Comparison of ENCODE assay signal across 21 cellular contexts in genomic region chr2:23091900-23092299, GRCh38.
DNase-seq lines count a peak whose midpoint lies in the region; ATAC-seq and TF ChIP-seq lines count a peak whose summit lies in the region.
"Had no signal": no experiment of that assay in that cellular context is flagged by ENCODE, and none has a peak within 500 bp of the region (broad histone marks: within the 10 kb centered on the region; RNA-seq: fewer than 3 reads in every experiment).

No MANE protein-coding gene starts in this region.

- H3F3A ChIP-seq in GM23338 (replicated peaks; ENCODE audit: low read depth), result no peaks in the 10 kb centered on the region

- no peak overlapping the region for H3K4me2 ChIP-seq in GM23338
- H3K4me2 ChIP-seq: BLaER1 had no signal

- H3K27ac Mint-ChIP-seq in GM23338, result no peak overlapping the region
- H3K27ac Mint-ChIP-seq: B cell; CD14-positive monocyte; CD4-positive, alpha-beta T cell; CD8-positive, alpha-beta memory T cell; HFFc6 had no signal

- no peaks in the 10 kb centered on the region for H4K20me1 ChIP-seq in GM23338 (replicated peaks; ENCODE audit: insufficient read depth)
- H4K20me1 ChIP-seq: BLaER1 had no signal

- H3K4me3 ChIP-seq in GM23338, result no peak overlapping the region
- H3K4me3 ChIP-seq: BLaER1, HAP-1 had no signal

- H3K9me2 ChIP-seq in GM23338 (ENCODE audit: insufficient read depth), result no peaks in the 10 kb centered on the region; the same call in 1 of the 2 replicates

- ATAC-seq in GM23338, result no peak
- no peak for ATAC-seq in HG03565 (IDR thresholded peaks at IDR 0.05; ENCODE audit: unreplicated experiment)

- TF ChIP-seq CTCF in C4-2B (conservative IDR thresholded peaks at IDR 0.05), result peak; percentile 12; the same call in 1 of the 2 replicates
- TF ChIP-seq CTCF in GM23338 (conservative IDR thresholded peaks at IDR 0.05; ENCODE audit: low read depth in 2 of 2), result no peak

- no peaks in the 10 kb centered on the region for H3K36me3 ChIP-seq in GM23338 (ENCODE audit: insufficient read depth)
- H3K36me3 ChIP-seq: BLaER1, HAP-1 had no signal

- H3K79me2 ChIP-seq in GM23338 (replicated peaks; ENCODE audit: insufficient read depth), result no peaks in the 10 kb centered on the region

- H3K36me3 Mint-ChIP-seq in GM23338 (ENCODE audit: low read depth), result peaks cover 15% of the 10 kb centered on the region
- H3K36me3 Mint-ChIP-seq: CD14-positive monocyte had no signal

- H2AFZ ChIP-seq in GM23338, result no peak overlapping the region

- in situ Hi-C loops in SK-MEL-5 (cut with HindIII; ENCODE audit: low pct_unique_long_range_greater_than_20kb, low sequenced_read_pairs), result no loop called here

- H3K27ac ChIP-seq in C4-2B (no peak overlapping the region), GM23338 (ENCODE audit: low read depth) (no peak overlapping the region)
- H3K27ac ChIP-seq: 22Rv1, BLaER1 had no signal

- DNase-seq in NCI-H748 (lab: John Stamatoyannopoulos, UW; ENCODE audit: unreplicated experiment), result peak; percentile 9
- no peak for DNase-seq in NCI-H748 treated with DMSO at 0.1 percent for 48 hours (lab: John Stamatoyannopoulos, UW)
- peak; percentile 5 for DNase-seq in GM23338 (ENCODE audit: low spot score)
- peak; percentile 57 for DNase-seq in SK-MEL-5 (ENCODE audit: low read depth, low spot score)
- DNase-seq in NCI-H69 (lab: John Stamatoyannopoulos, UW), result no peak
- DNase-seq in activated CD4-positive, alpha-beta T cell treated with anti-CD3 and anti-CD28 coated beads, Interleukin-2, amount 50 U/mL, for 4 hours, result no peak
- DNase-seq: CD4-positive, alpha-beta T cell; CD8-positive, alpha-beta memory T cell; DMS 273 treated with DMSO at 0.1 percent for 48 hours; DMS53; DMS79 treated with DMSO at 0.1 percent for 48 hours; GF-D8; GOT3; HFFc6 had no signal

- H3K9me3 Mint-ChIP-seq in GM23338, result peaks cover 22% of the 10 kb centered on the region

- H3K27me3 ChIP-seq in GM23338 (ENCODE audit: insufficient read depth), result no peaks in the 10 kb centered on the region
- H3K27me3 ChIP-seq: BLaER1 had no signal

- no peaks in the 10 kb centered on the region for H3K27me3 Mint-ChIP-seq in GM23338 (ENCODE audit: insufficient read depth, low read depth, poor library complexity)

- no peaks in the 10 kb centered on the region for H3K4me1 ChIP-seq in GM23338 (ENCODE audit: insufficient read depth)
- H3K4me1 ChIP-seq: BLaER1, HAP-1 had no signal

- H3K4me1 Mint-ChIP-seq in GM23338, result no peaks in the 10 kb centered on the region
- H3K4me1 Mint-ChIP-seq: B cell; CD14-positive monocyte; CD8-positive, alpha-beta memory T cell had no signal

- H3K4me3 Mint-ChIP-seq in GM23338, result no peak overlapping the region
- H3K4me3 Mint-ChIP-seq: B cell; CD14-positive monocyte; CD4-positive, alpha-beta T cell; CD8-positive, alpha-beta memory T cell; HFFc6 had no signal

TF ChIP-seq in GM23338, 12 proteins besides CTCF, POLR2A, EP300 and RAD21:
- TF ChIP-seq ZNF114 (CRISPR knock-in tag; IDR thresholded peaks at IDR 0.05), result no peak
- no peak for TF ChIP-seq ETS1 (IDR thresholded peaks at IDR 0.05)
TF ChIP-seq in GM23338: peak in this region for 0.

Comparison
In these comparisons a context has a peak if more than half of its experiments do, and no peak if none do; other contexts are left out.
1. DNase-seq: peak in NCI-H748 (single experiment), GM23338 (single experiment) and SK-MEL-5 (single experiment); none in NCI-H748 treated with DMSO at 0.1 percent for 48 hours (single experiment), NCI-H69 (single experiment) and activated CD4-positive, alpha-beta T cell treated with anti-CD3 and anti-CD28 coated beads, Interleukin-2, amount 50 U/mL, for 4 hours (0 of 2).